ENCODE assay signal across 1 cellular context in genomic region chr14:23550827-23551265, GRCh38.
TF ChIP-seq lines count a peak whose summit lies in the region.

No MANE protein-coding gene starts in this region.

TF ChIP-seq in HEK293, 187 proteins besides CTCF, POLR2A, EP300 and RAD21 (continued from another document):
- no peak for TF ChIP-seq ZNF26 (tag by site-specific recombination; IDR thresholded peaks at IDR 0.05)
- TF ChIP-seq ZNF280D (tag by site-specific recombination; IDR thresholded peaks at IDR 0.05), result no peak
- TF ChIP-seq ZNF76 (tag by site-specific recombination; IDR thresholded peaks at IDR 0.05; ENCODE audit: borderline replicate concordance, low read depth), result 0 out of 2 replicates have a peak, but pooled peaks have one; percentile 21
- peak; percentile 86 for TF ChIP-seq EGR2 (tag by site-specific recombination; IDR thresholded peaks at IDR 0.05; ENCODE audit: low read depth)
- no peak for TF ChIP-seq ZNF221 (tag by site-specific recombination; IDR thresholded peaks at IDR 0.05; ENCODE audit: borderline replicate concordance)
- peak; percentile 18; the same call in 1 of the 2 replicates for TF ChIP-seq ZNF394 (tag by site-specific recombination; IDR thresholded peaks at IDR 0.05; ENCODE audit: borderline replicate concordance)
- TF ChIP-seq ZNF112 (tag by site-specific recombination; IDR thresholded peaks at IDR 0.05), result no peak
- no peak for TF ChIP-seq ZNF768 (tag by site-specific recombination; IDR thresholded peaks at IDR 0.05)
- TF ChIP-seq GLIS1 (tag by site-specific recombination; IDR thresholded peaks at IDR 0.05), result peak; percentile 5; the same call in 1 of the 2 replicates
- no peak for TF ChIP-seq ZNF670 (tag by site-specific recombination; IDR thresholded peaks at IDR 0.05; ENCODE audit: low read depth)
